8 cellular contexts compared by ENCODE assay signal in genomic region chr16:28846933-28847273, GRCh38. TPM values are rescaled to one million over a fixed set of nuclear protein-coding genes. Genes with fewer than 3 reads are reported as not detected.
DNase-seq lines count a peak whose midpoint lies in the region; ATAC-seq, FAIRE-seq and TF ChIP-seq lines count a peak whose summit lies in the region.

No MANE protein-coding gene starts in this region.

- DNase-seq in astrocyte of the cerebellum (ENCODE audit: low read depth) (no peak), kidney (peak; percentile 61), NCI-H2171 treated with DMSO at 0.1 percent for 48 hours (lab: John Stamatoyannopoulos, UW) (no peak), NCI-H510A treated with DMSO at 0.1 percent for 48 hours (lab: John Stamatoyannopoulos, UW) (no peak)

- peak; percentile 3 for ATAC-seq in GM18498 (IDR thresholded peaks at IDR 0.05; ENCODE audit: unreplicated experiment)
- ATAC-seq in HG03439 (IDR thresholded peaks at IDR 0.05; ENCODE audit: unreplicated experiment): peak; percentile 11
- no peak for ATAC-seq in HG02623 (IDR thresholded peaks at IDR 0.05; ENCODE audit: unreplicated experiment)

- peaks cover 7 to 16% of the 10 kb centered on the region in 2 donors for H3K4me1 ChIP-seq in kidney (ENCODE audit: control insufficient read depth in 1 of 2, insufficient read depth in 1 of 2, low read depth in 1 of 2, low read length in 2 of 2)
- peaks cover 27% of the 10 kb centered on the region for H3K4me1 ChIP-seq in stomach smooth muscle (ENCODE audit: control insufficient read depth, insufficient read depth, low read length)

- H3K9ac ChIP-seq in kidney (ENCODE audit: low read length in 2 of 2): peak overlapping the region; percentile 83 to 91
- H3K9ac ChIP-seq in stomach smooth muscle (ENCODE audit: low read length in 2 of 2): peak overlapping the region; percentile 79 to 95

- H3K27me3 ChIP-seq in stomach smooth muscle (ENCODE audit: control insufficient read depth in 1 of 2, insufficient read depth in 2 of 2, low read length in 2 of 2): no peaks in the 10 kb centered on the region

- peak overlapping the region; percentile 63 to 79 for H3K27ac ChIP-seq in kidney (ENCODE audit: low read depth in 2 of 2, low read length in 2 of 2)
- peak overlapping the region; percentile 83 for H3K27ac ChIP-seq in stomach smooth muscle (ENCODE audit: low read length)

- TF ChIP-seq CTCF in astrocyte of the cerebellum (IDR thresholded peaks at IDR 0.05; ENCODE audit: low read depth, low read length, missing control alignments) (no peak), kidney (IDR thresholded peaks at IDR 0.05; ENCODE audit: borderline replicate concordance, extremely low read depth, insufficient read depth) (no peak)

- no peak for FAIRE-seq in kidney (lab: Jason Lieb, UNC)

- intact Hi-C loops in kidney (cut with DNase I): no loop called here

- H3K9me3 ChIP-seq in kidney (ENCODE audit: control insufficient read depth in 1 of 2, low read length in 2 of 2): no peaks in the 10 kb centered on the region
- no peaks in the 10 kb centered on the region for H3K9me3 ChIP-seq in stomach smooth muscle (ENCODE audit: control insufficient read depth in 2 of 2, low read length in 2 of 2)

- in situ Hi-C loops in astrocyte of the cerebellum (cut with HindIII; ENCODE audit: low sequenced_read_pairs): no loop called here

- H3K36me3 ChIP-seq in kidney (ENCODE audit: control insufficient read depth in 1 of 2, insufficient read depth in 2 of 2, low read length in 2 of 2): peaks cover 20 to 21% of the 10 kb centered on the region in 2 donors
- peaks cover 24 to 28% of the 10 kb centered on the region in 2 donors for H3K36me3 ChIP-seq in stomach smooth muscle (ENCODE audit: control insufficient read depth in 2 of 2, insufficient read depth in 2 of 2, low read length in 2 of 2)

- H3K4me3 ChIP-seq in astrocyte of the cerebellum (ENCODE audit: low read depth, low read length): peak overlapping the region; percentile 76
- peak overlapping the region; percentile 80 to 99 for H3K4me3 ChIP-seq in kidney (ENCODE audit: low read length in 2 of 2)
- peak overlapping the region; percentile 54 to 98 for H3K4me3 ChIP-seq in stomach smooth muscle (ENCODE audit: low read length in 2 of 2)

RNA-seq across cellular contexts. Expression of gene TUFM, which starts 0.8 kb away (rescaled TPM):
- 146 TPM for total RNA-seq in kidney
- polyA plus RNA-seq in kidney (ENCODE audit: insufficient read depth, low read depth, low replicate concordance): 443 TPM

RNA-seq across cellular contexts. Expression of gene SH2B1, which starts 16.7 kb away (rescaled TPM):
- 64.4 TPM for total RNA-seq in kidney
- polyA plus RNA-seq in kidney (ENCODE audit: insufficient read depth, low read depth, low replicate concordance): 44.8 TPM

RNA-seq across cellular contexts. Expression of gene ATXN2L, which starts 24.1 kb away (rescaled TPM):
- 102 TPM for total RNA-seq in kidney
- polyA plus RNA-seq in kidney (ENCODE audit: insufficient read depth, low read depth, low replicate concordance): 43.2 TPM

RNA-seq across cellular contexts. Expression of gene ATP2A1, which starts 31.4 kb away (rescaled TPM):
- 0.25 TPM for total RNA-seq in kidney
- 0.47 TPM for polyA plus RNA-seq in kidney (ENCODE audit: insufficient read depth, low read depth, low replicate concordance)
